ENCODE assay signal across 8 cellular contexts in the genomic region with DNA sequence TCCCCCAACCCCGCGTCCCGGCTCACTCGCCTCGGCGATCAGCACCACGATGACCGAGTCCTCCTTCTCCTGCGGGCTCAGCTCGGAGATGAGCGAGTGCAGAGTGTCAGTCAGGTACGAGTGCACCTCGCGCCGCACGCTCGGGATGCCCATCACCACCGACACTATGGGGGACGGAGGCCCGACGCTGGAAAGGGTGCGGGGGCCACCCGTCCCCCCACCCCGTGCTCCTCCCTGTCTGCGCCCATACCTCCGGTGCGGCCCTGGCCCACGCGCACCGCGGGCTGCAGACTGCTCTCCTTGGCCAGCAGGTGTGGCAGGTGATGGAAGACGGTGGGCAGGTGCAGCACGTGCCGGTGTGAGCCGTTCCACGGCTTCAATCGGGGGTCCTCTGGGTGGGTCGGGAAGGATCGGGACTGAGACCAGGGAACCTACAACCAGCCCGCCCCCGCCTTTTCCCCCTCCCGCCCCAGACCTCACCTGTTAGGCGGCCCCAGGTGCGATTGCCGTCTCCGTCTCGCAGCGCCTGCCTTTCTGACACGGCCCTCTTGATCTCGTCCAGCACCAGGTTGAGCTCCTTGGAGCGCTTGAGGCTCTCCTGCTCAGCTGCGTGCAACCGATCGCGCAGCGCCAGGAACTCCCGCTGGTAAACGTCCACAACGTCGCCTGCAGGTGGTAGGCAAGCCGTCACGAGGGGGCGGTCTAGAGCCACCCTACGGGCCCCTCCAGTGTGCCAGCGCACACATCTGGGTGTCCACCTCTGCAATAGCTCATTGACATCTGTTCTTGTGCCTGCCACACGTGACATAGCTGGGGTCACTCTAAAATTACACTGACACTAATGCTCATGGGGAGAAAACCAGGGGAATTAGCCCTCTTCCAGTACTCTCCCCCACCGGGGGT. TPM values are rescaled to one million over a fixed set of nuclear protein-coding genes. Genes with fewer than 3 reads are reported as not detected.
DNase-seq lines count a peak whose midpoint lies in the region; ATAC-seq and TF ChIP-seq lines count a peak whose summit lies in the region.

No MANE protein-coding gene starts in this region.

- H3K9me3 ChIP-seq in CD4-positive, alpha-beta T cell (ENCODE audit: control insufficient read depth, low read length): no peaks in the 10 kb centered on the region
- H3K9me3 ChIP-seq in HEK293 (ENCODE audit: control insufficient read depth, insufficient read depth, low read depth, low read length): no peaks in the 10 kb centered on the region

- H3K27me3 ChIP-seq in CD4-positive, alpha-beta T cell (ENCODE audit: control insufficient read depth, insufficient read depth, low read length): no peaks in the 10 kb centered on the region

- peaks cover 32% of the 10 kb centered on the region for H3K36me3 Mint-ChIP-seq in CD4-positive, alpha-beta T cell (ENCODE audit: low read depth)
- peaks cover 4 to 15% (median 7%) of the 10 kb centered on the region in 3 donors for H3K36me3 Mint-ChIP-seq in immature natural killer cell

- peaks cover 22% of the 10 kb centered on the region for H3K4me1 ChIP-seq in HEK293 (ENCODE audit: control insufficient read depth, insufficient read depth, low read length)

- H3K27ac ChIP-seq in CD4-positive, alpha-beta T cell (ENCODE audit: low read depth, low read length): no peak overlapping the region
- no peak overlapping the region for H3K27ac ChIP-seq in HEK293 (ENCODE audit: extremely low read depth, low read depth, low read length)

- peak overlapping the region; percentile 85 for H3K4me3 Mint-ChIP-seq in CD4-positive, alpha-beta T cell
- no peak overlapping the region for H3K4me3 Mint-ChIP-seq in immature natural killer cell

- POLR2A ChIA-PET in CD4-positive, alpha-beta T cell (lab: Charles Lee): interaction anchor here (0.6 to 4.1 kb wide), 7 partner anchors 13 to 188 kb away, joined by 3 to 23 read pairs (median 3); a partner anchor contains a TSS
- POLR2A ChIA-PET in HEK293 (lab: Yijun Ruan, JAX): interaction anchor here (0.6 to 1.2 kb wide), 2 partner anchors 10 to 133 kb away, joined by 3 read pairs; no protein-coding TSS in a partner anchor

- CTCF ChIA-PET in CD4-positive, alpha-beta T cell (lab: Charles Lee): interaction anchor here (0.6 to 1.7 kb wide), 29 partner anchors 10 to 290 kb away, joined by 3 to 27 read pairs (median 3); a partner anchor contains a TSS
- CTCF ChIA-PET in HEK293 (lab: Yijun Ruan, JAX): interaction anchor here (0.6 kb wide), 1 partner anchor 107 kb away, joined by 3 read pairs; no protein-coding TSS in a partner anchor

- H3K9me3 Mint-ChIP-seq in CD4-positive, alpha-beta T cell: no peaks in the 10 kb centered on the region
- no peaks in the 10 kb centered on the region for H3K9me3 Mint-ChIP-seq in immature natural killer cell

- peak; percentile 74 to 90 (median 83) for DNase-seq in CD4-positive, alpha-beta T cell
- DNase-seq in SK-MEL-5 (ENCODE audit: low read depth, low spot score): peak; percentile 72
- peak; percentile 67 for DNase-seq in activated naive CD8-positive, alpha-beta T cell treated with anti-CD3 and anti-CD28 coated beads, Interleukin-2, amount 50 U/mL, for 16 hours (ENCODE audit: low read depth, low spot score)
- DNase-seq in immature natural killer cell: peak; percentile 69 to 78 (median 72)
- peak; percentile 79 to 83 for DNase-seq in stimulated activated CD4-positive, alpha-beta T cell treated with anti-CD3 and anti-CD28 coated beads, Interleukin-4, amount 100 ng/mL, for 48 hours (ENCODE audit: low read depth in 2 of 2)
- no peak for DNase-seq in NCI-H446 (lab: John Stamatoyannopoulos, UW)
- no peak for DNase-seq in HCEC 1CT

- peak; percentile 84 for TF ChIP-seq CTCF in CD4-positive, alpha-beta T cell (IDR thresholded peaks at IDR 0.05)
- no peak for TF ChIP-seq CTCF in HEK293 (tag by site-specific recombination; IDR thresholded peaks at IDR 0.05)

- intact Hi-C loops in CD4-positive, alpha-beta T cell (cut with DNase I, micrococcal nuclease): loop anchor here (1.0 to 10.0 kb wide), 6 partner anchors 53 to 493 kb away; a partner anchor contains a TSS

- peaks cover 0 to 63% of the 10 kb centered on the region in 2 experiments; a peak in 1 of 3 replicates for H3K36me3 ChIP-seq in HEK293 (ENCODE audit: control insufficient read depth in 2 of 2, insufficient read depth in 1 of 2, low read length in 2 of 2)

- H3K27me3 Mint-ChIP-seq in CD4-positive, alpha-beta T cell: no peaks in the 10 kb centered on the region
- peaks cover 9 to 12% (median 10%) of the 10 kb centered on the region in 3 donors for H3K27me3 Mint-ChIP-seq in immature natural killer cell (ENCODE audit: low read depth in 3 of 3)

- no peak overlapping the region for H3K4me3 ChIP-seq in HEK293 (ENCODE audit: low read depth, low read length)

- peak; percentile 69 for ATAC-seq in CD4-positive, alpha-beta T cell (ENCODE audit: poor library complexity)

- in situ Hi-C loops in SK-MEL-5 (cut with HindIII; ENCODE audit: low pct_unique_long_range_greater_than_20kb, low sequenced_read_pairs): no loop called here

- peak overlapping the region; percentile 43 for H3K27ac Mint-ChIP-seq in CD4-positive, alpha-beta T cell
- peak overlapping the region in 2 of 6 donors; percentile 46 to 80 for H3K27ac Mint-ChIP-seq in immature natural killer cell

- H3K4me1 Mint-ChIP-seq in CD4-positive, alpha-beta T cell (ENCODE audit: low read depth): peaks cover 43% of the 10 kb centered on the region
- peaks cover 24 to 30% of the 10 kb centered on the region in 2 donors for H3K4me1 Mint-ChIP-seq in immature natural killer cell

TF ChIP-seq in HEK293, 187 proteins besides CTCF, POLR2A, EP300 and RAD21:
- TF ChIP-seq, protein P1, sequence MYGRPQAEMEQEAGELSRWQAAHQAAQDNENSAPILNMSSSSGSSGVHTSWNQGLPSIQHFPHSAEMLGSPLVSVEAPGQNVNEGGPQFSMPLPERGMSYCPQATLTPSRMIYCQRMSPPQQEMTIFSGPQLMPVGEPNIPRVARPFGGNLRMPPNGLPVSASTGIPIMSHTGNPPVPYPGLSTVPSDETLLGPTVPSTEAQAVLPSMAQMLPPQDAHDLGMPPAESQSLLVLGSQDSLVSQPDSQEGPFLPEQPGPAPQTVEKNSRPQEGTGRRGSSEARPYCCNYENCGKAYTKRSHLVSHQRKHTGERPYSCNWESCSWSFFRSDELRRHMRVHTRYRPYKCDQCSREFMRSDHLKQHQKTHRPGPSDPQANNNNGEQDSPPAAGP (tag by site-specific recombination; IDR thresholded peaks at IDR 0.05): no peak
- peak; percentile 50 for TF ChIP-seq ZNF654 (tag by site-specific recombination; IDR thresholded peaks at IDR 0.05; ENCODE audit: low read depth)
- TF ChIP-seq ZBTB8A (tag by site-specific recombination; IDR thresholded peaks at IDR 0.05): 0 out of 2 replicates have a peak, but pooled peaks have one; percentile 14
- TF ChIP-seq ZNF239 (tag by site-specific recombination; IDR thresholded peaks at IDR 0.05): 0 out of 2 replicates have a peak, but pooled peaks have one; percentile 35
- no peak for TF ChIP-seq ZNF785 (tag by site-specific recombination; IDR thresholded peaks at IDR 0.05)
- no peak for TF ChIP-seq ZNF248 (tag by site-specific recombination; IDR thresholded peaks at IDR 0.05)
- peak; percentile 69 for TF ChIP-seq ZNF600 (tag by site-specific recombination; IDR thresholded peaks at IDR 0.05)
- TF ChIP-seq, protein P2, sequence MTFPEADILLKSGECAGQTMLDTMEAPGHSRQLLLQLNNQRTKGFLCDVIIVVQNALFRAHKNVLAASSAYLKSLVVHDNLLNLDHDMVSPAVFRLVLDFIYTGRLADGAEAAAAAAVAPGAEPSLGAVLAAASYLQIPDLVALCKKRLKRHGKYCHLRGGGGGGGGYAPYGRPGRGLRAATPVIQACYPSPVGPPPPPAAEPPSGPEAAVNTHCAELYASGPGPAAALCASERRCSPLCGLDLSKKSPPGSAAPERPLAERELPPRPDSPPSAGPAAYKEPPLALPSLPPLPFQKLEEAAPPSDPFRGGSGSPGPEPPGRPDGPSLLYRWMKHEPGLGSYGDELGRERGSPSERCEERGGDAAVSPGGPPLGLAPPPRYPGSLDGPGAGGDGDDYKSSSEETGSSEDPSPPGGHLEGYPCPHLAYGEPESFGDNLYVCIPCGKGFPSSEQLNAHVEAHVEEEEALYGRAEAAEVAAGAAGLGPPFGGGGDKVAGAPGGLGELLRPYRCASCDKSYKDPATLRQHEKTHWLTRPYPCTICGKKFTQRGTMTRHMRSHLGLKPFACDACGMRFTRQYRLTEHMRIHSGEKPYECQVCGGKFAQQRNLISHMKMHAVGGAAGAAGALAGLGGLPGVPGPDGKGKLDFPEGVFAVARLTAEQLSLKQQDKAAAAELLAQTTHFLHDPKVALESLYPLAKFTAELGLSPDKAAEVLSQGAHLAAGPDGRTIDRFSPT (tag by site-specific recombination; IDR thresholded peaks at IDR 0.05): no peak
- TF ChIP-seq ZIC2 (tag by site-specific recombination; IDR thresholded peaks at IDR 0.05): peak; percentile 28; the same call in 1 of the 2 replicates
TF ChIP-seq in HEK293: peak in this region for 5.

RNA-seq across cellular contexts. Expression of a gene that starts 5.1 kb away (rescaled TPM):
- total RNA-seq in CD4-positive, alpha-beta T cell: 100 to 1,000 TPM; 141 to 145 TPM
- total RNA-seq in SK-MEL-5 (2014; rRNA removed; shearing (Covaris generic)): 87.6 and 90.0 TPM in 2 replicates
- 174 and 175 TPM in 2 replicates for polyA plus RNA-seq in SK-MEL-5 (2015; cell fraction: cytosol; rRNA removed)
- 200 and 219 TPM in 2 replicates for polyA plus RNA-seq in SK-MEL-5 (2015; cell fraction: nucleus; rRNA removed)
- polyA plus RNA-seq in immature natural killer cell: 10 to 100 TPM in 2 of 3 donors, 1 to 10 TPM in 1; 8.7 to 16.3 (median 15.0) TPM

RNA-seq across cellular contexts. Expression of a gene that starts 7.8 kb away (rescaled TPM):
- total RNA-seq in CD4-positive, alpha-beta T cell: 1 to 10 TPM; 3.6 to 4.2 TPM
- total RNA-seq in SK-MEL-5 (2014; rRNA removed; shearing (Covaris generic)): not detected in 2 replicates
- not detected in 2 replicates for polyA plus RNA-seq in SK-MEL-5 (2015; cell fraction: cytosol; rRNA removed)
- not detected in 2 replicates for polyA plus RNA-seq in SK-MEL-5 (2015; cell fraction: nucleus; rRNA removed)
- polyA plus RNA-seq in immature natural killer cell: 1 to 10 TPM; 2.3 to 5.8 (median 5.8) TPM

RNA-seq across cellular contexts. Expression of a gene that starts 19.1 kb away (rescaled TPM):
- total RNA-seq in CD4-positive, alpha-beta T cell: 100 to 1,000 TPM; 260 to 267 TPM
- 632 and 653 TPM in 2 replicates for total RNA-seq in SK-MEL-5 (2014; rRNA removed; shearing (Covaris generic))
- polyA plus RNA-seq in SK-MEL-5 (2015; cell fraction: cytosol; rRNA removed): 451 and 504 TPM in 2 replicates
- polyA plus RNA-seq in SK-MEL-5 (2015; cell fraction: nucleus; rRNA removed): 572 and 584 TPM in 2 replicates
- polyA plus RNA-seq in immature natural killer cell: 100 to 1,000 TPM; 256 to 292 (median 268) TPM

RNA-seq across cellular contexts. Expression of a gene that starts 57.1 kb away (rescaled TPM):
- total RNA-seq in CD4-positive, alpha-beta T cell: 10 to 100 TPM; 31.8 to 32.8 TPM
- 6.8 and 9.7 TPM in 2 replicates for total RNA-seq in SK-MEL-5 (2014; rRNA removed; shearing (Covaris generic))
- 7.3 and 7.5 TPM in 2 replicates for polyA plus RNA-seq in SK-MEL-5 (2015; cell fraction: cytosol; rRNA removed)
- polyA plus RNA-seq in SK-MEL-5 (2015; cell fraction: nucleus; rRNA removed): 49.5 and 85.6 TPM in 2 replicates
- polyA plus RNA-seq in immature natural killer cell: 1 to 10 TPM; 3.4 to 6.2 (median 4.2) TPM

Comparison
In these comparisons a context has a peak if more than half of its experiments do, and no peak if none do; other contexts are left out.
1. DNase-seq: peak in CD4-positive, alpha-beta T cell (10 of 10), SK-MEL-5 (single experiment), activated naive CD8-positive, alpha-beta T cell treated with anti-CD3 and anti-CD28 coated beads, Interleukin-2, amount 50 U/mL, for 16 hours (single experiment), immature natural killer cell (3 of 3) and stimulated activated CD4-positive, alpha-beta T cell treated with anti-CD3 and anti-CD28 coated beads, Interleukin-4, amount 100 ng/mL, for 48 hours (2 of 2); none in NCI-H446 (0 of 2) and HCEC 1CT (single experiment).